In genomic region chr15:45117327-45118130, GRCh38 we compare ENCODE assay signal across 9 cellular contexts. TPM values are rescaled to one million over a fixed set of nuclear protein-coding genes. Genes with fewer than 3 reads are reported as not detected.
A peak's percentile ranks its signal among the peaks of the same experiment; 100 is the strongest.
DNase-seq lines count a peak whose midpoint lies in the region; ATAC-seq, FAIRE-seq and TF ChIP-seq lines count a peak whose summit lies in the region.
"Had no signal": no experiment of that assay in that cellular context is flagged by ENCODE, and none has a peak within 500 bp of the region (broad histone marks: within the 10 kb centered on the region; RNA-seq: fewer than 3 reads in every experiment).

No MANE protein-coding gene starts in this region.

- peaks cover 54 to 56% (median 55%) of the 10 kb centered on the region in 11 experiments for H3K27me3 ChIP-seq in BLaER1 treated with 17β-estradiol and CSF1 and Interleukin-3, amounts not matched to agents 10 nM and 100 nM
- peaks cover 6 to 42% of the 10 kb centered on the region in 2 experiments; a peak in 4 of 5 replicates for H3K27me3 ChIP-seq in K562 (ENCODE audit: control insufficient read depth in 2 of 2, insufficient read depth in 2 of 2, low read length in 2 of 2)

- no peaks in the 10 kb centered on the region for H3K9me1 ChIP-seq in K562 (ENCODE audit: control insufficient read depth, insufficient read depth, low read length)

- TF ChIP-seq CTCF in K562 (IDR thresholded peaks at IDR 0.05 in 2 of 3, conservative IDR thresholded peaks at IDR 0.05 in 1 of 3; ENCODE audit: insufficient read depth in 2 of 3, low read depth in 1 of 3, low read length in 3 of 3) = no peak
- TF ChIP-seq CTCF in natural killer cell (IDR thresholded peaks at IDR 0.05) = no peak

- TF ChIP-seq POLR2A in K562 (conservative IDR thresholded peaks at IDR 0.05) = no peak
- TF ChIP-seq POLR2A in H54 (IDR thresholded peaks at IDR 0.05; ENCODE audit: low read depth, low read length) = no peak

- CTCF ChIA-PET in K562 (lab: Yijun Ruan, JAX; ENCODE audit: low intra/inter-chr PET ratio) = interaction anchor here (0.6 to 1.3 kb wide), 4 partner anchors 72 to 553 kb away, joined by 3 to 4 read pairs (median 3); no protein-coding TSS in a partner anchor

- no peaks in the 10 kb centered on the region for H3K79me2 ChIP-seq in K562 (ENCODE audit: control insufficient read depth, insufficient read depth, low read length)

- ATAC-seq in HG02623 (IDR thresholded peaks at IDR 0.05; ENCODE audit: unreplicated experiment) = peak; percentile 7
- peak; percentile 30 for ATAC-seq in K562
- peak; percentile 3 to 26 (median 15) for ATAC-seq in natural killer cell

- H3K9me3 Mint-ChIP-seq in natural killer cell = no peaks in the 10 kb centered on the region

- peaks cover 14 to 24% of the 10 kb centered on the region in 2 donors for H3K4me1 Mint-ChIP-seq in natural killer cell

- DNase-seq in K562 (ENCODE audit: extremely low read depth in 1 of 4, low spot score in 3 of 4) (no peak), natural killer cell (no peak), amniotic stem cell (lab: John Stamatoyannopoulos, UW) (no peak), UCSD-AML1 (lab: John Stamatoyannopoulos, UW; ENCODE audit: unreplicated experiment) (no peak), LoVo (ENCODE audit: low spot score) (no peak), H54 (ENCODE audit: insufficient read length, low spot score) (no peak)

- no peak overlapping the region for H3K9ac ChIP-seq in BLaER1 treated with 17β-estradiol and CSF1 and Interleukin-3, amounts not matched to agents 10 nM and 100 nM
- H3K9ac ChIP-seq in K562 (ENCODE audit: insufficient read depth in 1 of 2, low read depth in 2 of 2, low read length in 2 of 2) = no peak overlapping the region

- no peak overlapping the region for H3K4me3 ChIP-seq in BLaER1 treated with 17β-estradiol and CSF1 and Interleukin-3, amounts not matched to agents 10 nM and 100 nM
- no peak overlapping the region for H3K4me3 ChIP-seq in K562

- peaks cover 0 to 17% (median 7%) of the 10 kb centered on the region in 10 experiments; a peak in 9 of 20 replicates for H3K4me1 ChIP-seq in BLaER1 treated with 17β-estradiol and CSF1 and Interleukin-3, amounts not matched to agents 10 nM and 100 nM
- peaks cover 0 to 29% of the 10 kb centered on the region in 2 experiments; a peak in 3 of 5 replicates for H3K4me1 ChIP-seq in K562 (replicated peaks in 1 of 2; ENCODE audit: control insufficient read depth in 2 of 2, insufficient read depth in 2 of 2, low read length in 2 of 2)

- 64% methylated on average over 28 of the region's 32 CpGs for WGBS in K562 (ENCODE audit: insufficient coverage, low coverage, missing lambda C conversion rate)

- peak overlapping the region in 9 of 11 experiments; percentile 5 to 51 (median 39); a peak in 9 of 22 replicates for H3K4me2 ChIP-seq in BLaER1 treated with 17β-estradiol and CSF1 and Interleukin-3, amounts not matched to agents 10 nM and 100 nM
- H3K4me2 ChIP-seq in K562 (ENCODE audit: insufficient read depth, low read length) = peak overlapping the region; percentile 10; the same call in 1 of the 2 replicates

- BruUV-seq in K562 (replicated peaks; lab: Mats Ljungman, UMichigan) = no TSS peak

- H4K20me1 ChIP-seq in BLaER1 treated with 17β-estradiol and CSF1 and Interleukin-3, amounts not matched to agents 10 nM and 100 nM = 0 out of 22 replicates have a peak, but pooled peaks cover 0 to 7% (median 0%) of the 10 kb centered on the region in 11 experiments
- no peaks in the 10 kb centered on the region for H4K20me1 ChIP-seq in K562 (replicated peaks; ENCODE audit: control insufficient read depth, insufficient read depth, low read length)

- H3K36me3 ChIP-seq in BLaER1 treated with 17β-estradiol and CSF1 and Interleukin-3, amounts not matched to agents 10 nM and 100 nM = 0 out of 22 replicates have a peak, but pooled peaks cover 0 to 2% (median 0%) of the 10 kb centered on the region in 11 experiments
- H3K36me3 ChIP-seq in K562 (ENCODE audit: control insufficient read depth, insufficient read depth, low read length) = no peaks in the 10 kb centered on the region

- POLR2A ChIA-PET in K562 (lab: Yijun Ruan, JAX) = interaction anchor here (0.8 to 1.3 kb wide), 3 partner anchors 7 to 34 kb away, joined by 3 to 7 read pairs (median 3); no protein-coding TSS in a partner anchor

- no peaks in the 10 kb centered on the region for H3K36me3 Mint-ChIP-seq in natural killer cell

- intact Hi-C loops in K562 (cut with micrococcal nuclease) (loop anchor here (2.0 kb wide), 2 partner anchors 77 to 151 kb away; no protein-coding TSS in a partner anchor), natural killer cell (cut with micrococcal nuclease) (no loop called here)

- peaks cover 12 to 24% (median 17%) of the 10 kb centered on the region in 11 experiments for H3K9me3 ChIP-seq in BLaER1 treated with 17β-estradiol and CSF1 and Interleukin-3, amounts not matched to agents 10 nM and 100 nM (replicated peaks in 1 of 11)
- no peaks in the 10 kb centered on the region for H3K9me3 ChIP-seq in K562 (replicated peaks; ENCODE audit: control insufficient read depth, insufficient read depth, low read depth, low read length)

- peak overlapping the region; percentile 60 for H2AFZ ChIP-seq in K562 (ENCODE audit: low read depth, low read length)

- in situ Hi-C loops in K562 (cut with MboI) = loop anchor here (25.0 kb wide), 1 partner anchor 155 kb away; the partner anchor contains the start of gene TERB2

- H3K27ac Mint-ChIP-seq in natural killer cell = peak overlapping the region in 1 of 2 donors; percentile 3

- no peak overlapping the region for H3K27ac ChIP-seq in BLaER1 treated with 17β-estradiol and CSF1 and Interleukin-3, amounts not matched to agents 10 nM and 100 nM
- H3K27ac ChIP-seq in K562 (ENCODE audit: extremely low read depth, low read depth, low read length) = no peak overlapping the region
- H3K27ac ChIP-seq: skin epidermis had no signal

- FAIRE-seq in K562 (lab: Jason Lieb, UNC) (no peak), H54 (lab: Jason Lieb, UNC) (no peak)

- no peak for TF ChIP-seq RAD21 in K562 (CRISPR knock-in tag; conservative IDR thresholded peaks at IDR 0.05 in 1 of 2, IDR thresholded peaks at IDR 0.05 in 1 of 2)

- H3K27me3 Mint-ChIP-seq in natural killer cell (ENCODE audit: low read depth in 2 of 2) = peaks cover 55 to 62% of the 10 kb centered on the region in 2 donors

- TF ChIP-seq EP300 in K562 (IDR thresholded peaks at IDR 0.05; ENCODE audit: low read length) = no peak

- H3K4me3 Mint-ChIP-seq in natural killer cell = peak overlapping the region; percentile 88

RNA-seq across cellular contexts. Expression of gene DUOXA2, which starts 3.4 kb away (rescaled TPM):
- not detected in 2 replicates for total RNA-seq in K562 (2011; cell fraction: chromatin; rRNA removed; ENCODE audit: low replicate concordance)
- total RNA-seq in K562 (2011; cell fraction: nucleolus; rRNA removed) = not detected in 2 replicates
- total RNA-seq in K562 (2011; cell fraction: nucleoplasm; rRNA removed) = not detected in 2 replicates
- not detected in 2 replicates for total RNA-seq in K562 (2014; rRNA removed)
- not detected in 2 replicates for total RNA-seq in K562 (2014; rRNA removed; fragmentation: Illumina TruSeq; extraction: Trizol)
- total RNA-seq in K562 (2015; rRNA removed; fragmentation: Illumina TruSeq; extraction: Trizol) = not detected in 2 replicates
- total RNA-seq in K562 (2021) = not detected in 2 replicates
- not detected in 2 replicates for polyA plus RNA-seq in K562 (2011; rRNA removed)
- not detected in 2 replicates for polyA plus RNA-seq in K562 (2011; cell fraction: cytosol; rRNA removed)
- polyA plus RNA-seq in K562 (2011; cell fraction: nucleus; rRNA removed) = not detected in 2 replicates
- 0.05 TPM in 1 of 2 replicates, not detected in the other for polyA plus RNA-seq in K562 (2012)
- not detected in 2 replicates for polyA plus RNA-seq in K562 (2014; fragmentation: Illumina TruSeq; extraction: Trizol)
- polyA plus RNA-seq in K562 (2014; fragmentation: Nextera tagmentation; extraction: Ambion mirVana) = not detected
- not detected in 2 replicates for polyA plus RNA-seq in K562 (2014; rRNA removed)
- not detected in 2 replicates for polyA minus RNA-seq in K562 (2011; rRNA and poly(A)+ RNA removed)
- polyA minus RNA-seq in K562 (2011; cell fraction: cytosol; rRNA and poly(A)+ RNA removed) = not detected in 2 replicates
- polyA minus RNA-seq in K562 (2011; cell fraction: nucleus; rRNA and poly(A)+ RNA removed) = not detected in 2 replicates
- total RNA-seq in natural killer cell = not detected

RNA-seq across cellular contexts. Expression of gene DUOX2, which starts 3.6 kb away (rescaled TPM):
- 0.19 and 2.6 TPM in 2 replicates for total RNA-seq in K562 (2011; cell fraction: chromatin; rRNA removed; ENCODE audit: low replicate concordance)
- total RNA-seq in K562 (2011; cell fraction: nucleolus; rRNA removed) = 0.13 and 0.50 TPM in 2 replicates
- 0.23 and 1.2 TPM in 2 replicates for total RNA-seq in K562 (2011; cell fraction: nucleoplasm; rRNA removed)
- total RNA-seq in K562 (2014; rRNA removed) = under 0.01 TPM in 1 of 2 replicates, not detected in the other
- total RNA-seq in K562 (2014; rRNA removed; fragmentation: Illumina TruSeq; extraction: Trizol) = not detected in 2 replicates
- not detected in 2 replicates for total RNA-seq in K562 (2015; rRNA removed; fragmentation: Illumina TruSeq; extraction: Trizol)
- total RNA-seq in K562 (2021) = 0.02 and 0.36 TPM in 2 replicates
- polyA plus RNA-seq in K562 (2011; rRNA removed) = 0.01 and 0.03 TPM in 2 replicates
- 0.01 TPM in 1 of 2 replicates, not detected in the other for polyA plus RNA-seq in K562 (2011; cell fraction: cytosol; rRNA removed)
- 0.08 and 0.55 TPM in 2 replicates for polyA plus RNA-seq in K562 (2011; cell fraction: nucleus; rRNA removed)
- polyA plus RNA-seq in K562 (2012) = 0.03 and 0.11 TPM in 2 replicates
- not detected in 2 replicates for polyA plus RNA-seq in K562 (2014; fragmentation: Illumina TruSeq; extraction: Trizol)
- not detected for polyA plus RNA-seq in K562 (2014; fragmentation: Nextera tagmentation; extraction: Ambion mirVana)
- polyA plus RNA-seq in K562 (2014; rRNA removed) = 0.01 and 0.05 TPM in 2 replicates
- 0.03 and 0.04 TPM in 2 replicates for polyA minus RNA-seq in K562 (2011; rRNA and poly(A)+ RNA removed)
- polyA minus RNA-seq in K562 (2011; cell fraction: cytosol; rRNA and poly(A)+ RNA removed) = not detected in 2 replicates
- polyA minus RNA-seq in K562 (2011; cell fraction: nucleus; rRNA and poly(A)+ RNA removed) = 0.27 TPM in 1 of 2 replicates, not detected in the other
- total RNA-seq in natural killer cell = 1 to 10 TPM in 1 of 3 donors, not detected in 2; 2.5 TPM

RNA-seq across cellular contexts. Expression of gene DUOXA1, which starts 12.2 kb away (rescaled TPM):
- 0.19 and 2.7 TPM in 2 replicates for total RNA-seq in K562 (2011; cell fraction: chromatin; rRNA removed; ENCODE audit: low replicate concordance)
- total RNA-seq in K562 (2011; cell fraction: nucleolus; rRNA removed) = 0.26 and 1.8 TPM in 2 replicates
- total RNA-seq in K562 (2011; cell fraction: nucleoplasm; rRNA removed) = 0.29 and 0.38 TPM in 2 replicates
- not detected in 2 replicates for total RNA-seq in K562 (2014; rRNA removed)
- total RNA-seq in K562 (2014; rRNA removed; fragmentation: Illumina TruSeq; extraction: Trizol) = not detected in 2 replicates
- total RNA-seq in K562 (2015; rRNA removed; fragmentation: Illumina TruSeq; extraction: Trizol) = not detected in 2 replicates
- total RNA-seq in K562 (2021) = 0.24 TPM in 1 of 2 replicates, not detected in the other
- 0.17 TPM in 1 of 2 replicates, not detected in the other for polyA plus RNA-seq in K562 (2011; rRNA removed)
- 0.12 TPM in 1 of 2 replicates, not detected in the other for polyA plus RNA-seq in K562 (2011; cell fraction: cytosol; rRNA removed)
- 0.28 and 1.5 TPM in 2 replicates for polyA plus RNA-seq in K562 (2011; cell fraction: nucleus; rRNA removed)
- 0.14 TPM in 1 of 2 replicates, not detected in the other for polyA plus RNA-seq in K562 (2012)
- polyA plus RNA-seq in K562 (2014; fragmentation: Illumina TruSeq; extraction: Trizol) = not detected in 2 replicates
- polyA plus RNA-seq in K562 (2014; fragmentation: Nextera tagmentation; extraction: Ambion mirVana) = not detected
- 0.74 TPM in 1 of 2 replicates, not detected in the other for polyA plus RNA-seq in K562 (2014; rRNA removed)
- 0.18 TPM in 1 of 2 replicates, not detected in the other for polyA minus RNA-seq in K562 (2011; rRNA and poly(A)+ RNA removed)
- not detected in 2 replicates for polyA minus RNA-seq in K562 (2011; cell fraction: cytosol; rRNA and poly(A)+ RNA removed)
- 0.40 TPM in 1 of 2 replicates, not detected in the other for polyA minus RNA-seq in K562 (2011; cell fraction: nucleus; rRNA and poly(A)+ RNA removed)
- under 1 TPM in 2 of 3 donors, not detected in 1; 0.39 to 0.40 TPM for total RNA-seq in natural killer cell

RNA-seq across cellular contexts. Expression of gene DUOX1, which starts 12.3 kb away (rescaled TPM):
- 1.0 TPM in 1 of 2 replicates, not detected in the other for total RNA-seq in K562 (2011; cell fraction: chromatin; rRNA removed; ENCODE audit: low replicate concordance)
- total RNA-seq in K562 (2011; cell fraction: nucleolus; rRNA removed) = 0.39 and 0.50 TPM in 2 replicates
- total RNA-seq in K562 (2011; cell fraction: nucleoplasm; rRNA removed) = 0.38 TPM in 1 of 2 replicates, not detected in the other
- total RNA-seq in K562 (2014; rRNA removed) (not detected in 2 replicates), K562 (2014; rRNA removed; fragmentation: Illumina TruSeq; extraction: Trizol) (not detected in 2 replicates), K562 (2015; rRNA removed; fragmentation: Illumina TruSeq; extraction: Trizol) (not detected in 2 replicates), K562 (2021) (0.22 TPM in 2 replicates), natural killer cell (under 1 TPM in 1 of 3 donors, not detected in 2; 0.20 TPM)
- polyA plus RNA-seq in K562 (2011; rRNA removed) (0.01 TPM in 1 of 2 replicates, not detected in the other), K562 (2014; fragmentation: Illumina TruSeq; extraction: Trizol) (not detected in 2 replicates), K562 (2014; fragmentation: Nextera tagmentation; extraction: Ambion mirVana) (under 1 TPM in 1 of 2 experiments, not detected in 1; 0.01 TPM), K562 (2014; rRNA removed) (not detected in 2 replicates)
- polyA plus RNA-seq in K562 (2011; cell fraction: cytosol; rRNA removed) = 0.03 TPM in 1 of 2 replicates, not detected in the other
- 0.04 and 0.73 TPM in 2 replicates for polyA plus RNA-seq in K562 (2011; cell fraction: nucleus; rRNA removed)
- polyA plus RNA-seq in K562 (2012) = 0.29 and 0.79 TPM in 2 replicates
- polyA minus RNA-seq in K562 (2011; rRNA and poly(A)+ RNA removed) = not detected in 2 replicates
- polyA minus RNA-seq in K562 (2011; cell fraction: cytosol; rRNA and poly(A)+ RNA removed) = not detected in 2 replicates
- not detected in 2 replicates for polyA minus RNA-seq in K562 (2011; cell fraction: nucleus; rRNA and poly(A)+ RNA removed)
